In genomic region chr9:127867356-127868277, GRCh38 we compare ENCODE assay signal across 18 cellular contexts. TPM values are rescaled to one million over a fixed set of nuclear protein-coding genes. Genes with fewer than 3 reads are reported as not detected.
A peak's percentile ranks its signal among the peaks of the same experiment; 100 is the strongest.
DNase-seq lines count a peak whose midpoint lies in the region; ATAC-seq and TF ChIP-seq lines count a peak whose summit lies in the region.
"Had no signal": no experiment of that assay in that cellular context is flagged by ENCODE, and none has a peak within 500 bp of the region (broad histone marks: within the 10 kb centered on the region; RNA-seq: fewer than 3 reads in every experiment).

No MANE protein-coding gene starts in this region.

- H3K27me3 ChIP-seq in GM23338 (ENCODE audit: insufficient read depth) (no peaks in the 10 kb centered on the region), right cardiac atrium (ENCODE audit: control insufficient read depth, insufficient read depth) (no peaks in the 10 kb centered on the region), trophoblast cell (ENCODE audit: insufficient read depth, low read length) (no peaks in the 10 kb centered on the region)
- H3K27me3 ChIP-seq: adrenal gland had no signal

- H3K79me1 ChIP-seq in trophoblast cell (ENCODE audit: low read length): peaks cover 24% of the 10 kb centered on the region

- peak in 1 of 2 experiments; percentile 41; a peak in 2 of 4 replicates for TF ChIP-seq CTCF in GM23338 (conservative IDR thresholded peaks at IDR 0.05; ENCODE audit: low read depth in 2 of 2)

- intact Hi-C loops in right cardiac atrium (cut with DNase I): no loop called here

- H3K27ac ChIP-seq in GM23338 (ENCODE audit: low read depth) (0 out of 2 replicates have a peak overlapping the region, but pooled peaks have one; percentile 19), cingulate gyrus (ENCODE audit: low read depth, low read length) (peak overlapping the region; percentile 29), right cardiac atrium (ENCODE audit: low read length) (peak overlapping the region; percentile 71), trophoblast cell (ENCODE audit: low read depth, low read length) (peak overlapping the region; percentile 2)

- H2BK120ac ChIP-seq in trophoblast cell (ENCODE audit: insufficient read depth, low read length, poor library complexity): peak overlapping the region; percentile 62

- H3K9ac ChIP-seq in trophoblast cell (ENCODE audit: low read length): no peak overlapping the region

- H3K4me1 ChIP-seq in GM23338 (ENCODE audit: insufficient read depth) (no peaks in the 10 kb centered on the region; the same call in 1 of the 2 replicates), right cardiac atrium (ENCODE audit: control insufficient read depth, insufficient read depth, low read length) (peaks cover 3% of the 10 kb centered on the region), trophoblast cell (ENCODE audit: control insufficient read depth in 1 of 2, insufficient read depth in 2 of 2, low read length in 2 of 2) (peaks cover 21 to 22% of the 10 kb centered on the region in 2 experiments)

- peak overlapping the region; percentile 19 for H4K12ac ChIP-seq in trophoblast cell (ENCODE audit: low read depth, low read length)

- no peak overlapping the region for H2BK5ac ChIP-seq in trophoblast cell (ENCODE audit: low read depth, low read length, poor library complexity)

- WGBS in right cardiac atrium: 70% methylated on average over 30 of the region's 30 CpGs
- no CpG with 5 or more reads among the region's 30 CpGs for WGBS in trophoblast cell (ENCODE audit: extremely low coverage, insufficient coverage, insufficient read length)

- H4K8ac ChIP-seq in trophoblast cell (ENCODE audit: low read depth, low read length): peak overlapping the region; percentile 55

- 0 out of 3 replicates have a peak, but pooled peaks cover 4% of the 10 kb centered on the region for H3K36me3 Mint-ChIP-seq in GM23338 (ENCODE audit: low read depth)
- H3K36me3 Mint-ChIP-seq: CD8-positive, alpha-beta T cell had no signal

- 0 out of 2 replicates have a peak, but pooled peaks cover 7% of the 10 kb centered on the region for H3F3A ChIP-seq in GM23338 (replicated peaks; ENCODE audit: low read depth)

- peak overlapping the region; percentile 73 for H3K18ac ChIP-seq in trophoblast cell (ENCODE audit: low read length)

- H3K27ac Mint-ChIP-seq in GM23338: peak overlapping the region; percentile 76; the same call in 1 of the 2 replicates
- H3K27ac Mint-ChIP-seq: activated CD4-positive, alpha-beta T cell treated with anti-CD3 and anti-CD28 coated beads, Interleukin-2, amount 10 ng/mL, durations not matched to agents 7 days and 5 days; CD8-positive, alpha-beta T cell had no signal

- H4K91ac ChIP-seq in trophoblast cell (ENCODE audit: low read depth, low read length): peak overlapping the region; percentile 72

- peak; percentile 47 for ATAC-seq in GM23338
- ATAC-seq in right cardiac atrium: peak; percentile 30 to 70
- ATAC-seq in GM21515 (IDR thresholded peaks at IDR 0.05; ENCODE audit: unreplicated experiment): no peak
- no peak for ATAC-seq in activated CD4-positive, CD25-positive, alpha-beta regulatory T cell treated with anti-CD3 and anti-CD28 coated beads, Interleukin-2, amount 50 U/mL, for 24 hours
- ATAC-seq: CD8-positive, alpha-beta T cell; naive thymus-derived CD4-positive, alpha-beta T cell had no signal

- H2BK12ac ChIP-seq in trophoblast cell (ENCODE audit: low read length): peak overlapping the region; percentile 58

- H3K4me3 ChIP-seq in GM23338 (no peak overlapping the region), right cardiac atrium (ENCODE audit: low read length) (no peak overlapping the region), trophoblast cell (ENCODE audit: low read depth, low read length) (no peak overlapping the region)
- H3K4me3 ChIP-seq: adrenal gland had no signal

- H3K9me2 ChIP-seq in GM23338 (ENCODE audit: insufficient read depth): no peaks in the 10 kb centered on the region

- H3K23ac ChIP-seq in trophoblast cell (ENCODE audit: low read length): no peak overlapping the region

- no peaks in the 10 kb centered on the region for H3K9me3 ChIP-seq in right cardiac atrium (ENCODE audit: control insufficient read depth, low read length)
- H3K9me3 ChIP-seq in trophoblast cell (ENCODE audit: insufficient read depth, low read depth, low read length): peaks cover 1% of the 10 kb centered on the region
- H3K9me3 ChIP-seq: adrenal gland had no signal

- H3K4me2 ChIP-seq in GM23338 (no peak overlapping the region), trophoblast cell (ENCODE audit: low read length) (no peak overlapping the region)

- peaks cover 26% of the 10 kb centered on the region for H3K4me1 Mint-ChIP-seq in GM23338

- H4K20me1 ChIP-seq in GM23338 (replicated peaks; ENCODE audit: insufficient read depth): no peaks in the 10 kb centered on the region

- no peaks in the 10 kb centered on the region for H3K79me2 ChIP-seq in GM23338 (replicated peaks; ENCODE audit: insufficient read depth)
- H3K79me2 ChIP-seq in trophoblast cell (ENCODE audit: control insufficient read depth, insufficient read depth, low read length, poor library complexity): no peaks in the 10 kb centered on the region

- no peaks in the 10 kb centered on the region for H3K9me3 Mint-ChIP-seq in GM23338
- H3K9me3 Mint-ChIP-seq: activated CD4-positive, alpha-beta T cell treated with anti-CD3 and anti-CD28 coated beads, Interleukin-2, amount 10 ng/mL, durations not matched to agents 7 days and 5 days; CD8-positive, alpha-beta T cell had no signal

- peak; percentile 59 for DNase-seq in GM23338 (ENCODE audit: low spot score)
- DNase-seq in right cardiac atrium: peak; percentile 73 to 88 (median 86)
- DNase-seq in trophoblast cell: no peak
- DNase-seq in MV-4-11 (lab: John Stamatoyannopoulos, UW): no peak
- no peak for DNase-seq in NCI-H2107 (lab: John Stamatoyannopoulos, UW)
- DNase-seq: activated CD4-positive, alpha-beta T cell treated with anti-CD3 and anti-CD28 coated beads, Interleukin-2, amount 10 ng/mL, durations not matched to agents 7 days and 5 days; activated CD8-positive, alpha-beta memory T cell treated with anti-CD3 and anti-CD28 coated beads, Interleukin-2, amount 50 U/mL, for 4 hours; activated effector memory CD4-positive, alpha-beta T cell treated with Interleukin-2 at 50 U/mL for 16 hours; CD8-positive, alpha-beta T cell; Kasumi-1; NCI-H1092; NCI-H524; stimulated activated CD4-positive, alpha-beta T cell treated with anti-CD3 and anti-CD28 coated beads, Interleukin-12 subunit alpha, Interleukin-12 subunit beta, amount 100 ng/mL, for 4 hours had no signal

- H3K14ac ChIP-seq in trophoblast cell (ENCODE audit: low read length): peak overlapping the region; percentile 58

- H2AK5ac ChIP-seq in trophoblast cell (ENCODE audit: low read length): peak overlapping the region; percentile 26

- peak overlapping the region; percentile 16 for H3K4ac ChIP-seq in trophoblast cell (ENCODE audit: low read depth, low read length)

- H3K4me3 Mint-ChIP-seq in GM23338: no peak overlapping the region
- H3K4me3 Mint-ChIP-seq: activated CD4-positive, alpha-beta T cell treated with anti-CD3 and anti-CD28 coated beads, Interleukin-2, amount 10 ng/mL, durations not matched to agents 7 days and 5 days; CD8-positive, alpha-beta T cell; naive thymus-derived CD4-positive, alpha-beta T cell had no signal

- peaks cover 14% of the 10 kb centered on the region for H3K27me3 Mint-ChIP-seq in GM23338 (ENCODE audit: insufficient read depth, low read depth, poor library complexity)
- H3K27me3 Mint-ChIP-seq: activated CD4-positive, alpha-beta T cell treated with anti-CD3 and anti-CD28 coated beads, Interleukin-2, amount 10 ng/mL, durations not matched to agents 7 days and 5 days; naive thymus-derived CD4-positive, alpha-beta T cell had no signal

- H3K36me3 ChIP-seq in GM23338 (ENCODE audit: insufficient read depth) (no peaks in the 10 kb centered on the region), trophoblast cell (ENCODE audit: control insufficient read depth in 1 of 2, insufficient read depth in 2 of 2, low read length in 2 of 2) (peaks cover 11 to 13% of the 10 kb centered on the region in 2 experiments)

- H2AFZ ChIP-seq in GM23338: no peak overlapping the region
- H2AFZ ChIP-seq in trophoblast cell (ENCODE audit: insufficient read depth, low read length, poor library complexity): no peak overlapping the region

RNA-seq across cellular contexts. Expression of gene AK1, which starts 9.9 kb away (rescaled TPM):
- total RNA-seq in GM23338 (2014; rRNA removed; shearing (Covaris generic)): 6.7 and 16.2 TPM in 2 replicates
- polyA plus RNA-seq in GM23338 (2016; fragmentation: Nextera tagmentation; extraction: Ambion mirVana) (35.5 and 36.3 TPM in 2 replicates), right cardiac atrium (811 TPM)
- total RNA-seq in right cardiac atrium: 100 to 1,000 TPM; 630 to 722 (median 659) TPM
- 33.2 and 34.2 TPM in 2 replicates for polyA plus RNA-seq in trophoblast cell (2013)

RNA-seq across cellular contexts. Expression of gene ENG, which starts 13.2 kb away (rescaled TPM):
- total RNA-seq in GM23338 (2014; rRNA removed; shearing (Covaris generic)): 1.4 and 3.0 TPM in 2 replicates
- polyA plus RNA-seq in GM23338 (2016; fragmentation: Nextera tagmentation; extraction: Ambion mirVana) (2.6 TPM in 2 replicates), right cardiac atrium (362 TPM)
- 100 to 1,000 TPM; 275 to 462 (median 364) TPM for total RNA-seq in right cardiac atrium
- 68.9 and 73.1 TPM in 2 replicates for polyA plus RNA-seq in trophoblast cell (2013)

RNA-seq across cellular contexts. Expression of gene ST6GALNAC6, which starts 31.8 kb away (rescaled TPM):
- total RNA-seq in GM23338 (2014; rRNA removed; shearing (Covaris generic)): 39.2 and 46.3 TPM in 2 replicates
- 20.7 and 21.5 TPM in 2 replicates for polyA plus RNA-seq in GM23338 (2016; fragmentation: Nextera tagmentation; extraction: Ambion mirVana)
- total RNA-seq in right cardiac atrium: 10 to 100 TPM; 60.1 to 73.7 (median 65.2) TPM
- polyA plus RNA-seq in right cardiac atrium: 55.9 TPM
- polyA plus RNA-seq in trophoblast cell (2013): 9.1 and 10.5 TPM in 2 replicates

RNA-seq across cellular contexts. Expression of gene ST6GALNAC4, which starts 49.2 kb away (rescaled TPM):
- total RNA-seq in GM23338 (2014; rRNA removed; shearing (Covaris generic)): 35.3 and 39.1 TPM in 2 replicates
- polyA plus RNA-seq in GM23338 (2016; fragmentation: Nextera tagmentation; extraction: Ambion mirVana) (7.9 and 8.1 TPM in 2 replicates), right cardiac atrium (24.3 TPM)
- total RNA-seq in right cardiac atrium: 10 to 100 TPM; 26.3 to 36.7 (median 32.3) TPM
- 5.3 and 5.4 TPM in 2 replicates for polyA plus RNA-seq in trophoblast cell (2013)

Comparison
In these comparisons a context has a peak if more than half of its experiments do, and no peak if none do; other contexts are left out.
1. ATAC-seq: peak in GM23338 (single experiment) and right cardiac atrium (2 of 2); none in GM21515 (single experiment) and activated CD4-positive, CD25-positive, alpha-beta regulatory T cell treated with anti-CD3 and anti-CD28 coated beads, Interleukin-2, amount 50 U/mL, for 24 hours (0 of 2).
2. DNase-seq: peak in GM23338 (single experiment) and right cardiac atrium (3 of 3); none in trophoblast cell (0 of 2), MV-4-11 (single experiment) and NCI-H2107 (single experiment).
3. H3K27ac ChIP-seq: peak in every context shown above with its lines; median percentile 71 in right cardiac atrium; 29 in cingulate gyrus; 19 in GM23338; 2 in trophoblast cell.
4. RNA of gene AK1, which starts 9.9 kb away (total RNA-seq): 630 to 722 TPM in right cardiac atrium; 6.7 to 16.2 TPM in GM23338; every median in the first group is over 10 times any median in the second.
5. RNA of gene ENG, which starts 13.2 kb away (total RNA-seq): 275 to 462 TPM in right cardiac atrium; 1.4 to 3.0 TPM in GM23338; every median in the first group is over 10 times any median in the second.